In the genomic region with DNA sequence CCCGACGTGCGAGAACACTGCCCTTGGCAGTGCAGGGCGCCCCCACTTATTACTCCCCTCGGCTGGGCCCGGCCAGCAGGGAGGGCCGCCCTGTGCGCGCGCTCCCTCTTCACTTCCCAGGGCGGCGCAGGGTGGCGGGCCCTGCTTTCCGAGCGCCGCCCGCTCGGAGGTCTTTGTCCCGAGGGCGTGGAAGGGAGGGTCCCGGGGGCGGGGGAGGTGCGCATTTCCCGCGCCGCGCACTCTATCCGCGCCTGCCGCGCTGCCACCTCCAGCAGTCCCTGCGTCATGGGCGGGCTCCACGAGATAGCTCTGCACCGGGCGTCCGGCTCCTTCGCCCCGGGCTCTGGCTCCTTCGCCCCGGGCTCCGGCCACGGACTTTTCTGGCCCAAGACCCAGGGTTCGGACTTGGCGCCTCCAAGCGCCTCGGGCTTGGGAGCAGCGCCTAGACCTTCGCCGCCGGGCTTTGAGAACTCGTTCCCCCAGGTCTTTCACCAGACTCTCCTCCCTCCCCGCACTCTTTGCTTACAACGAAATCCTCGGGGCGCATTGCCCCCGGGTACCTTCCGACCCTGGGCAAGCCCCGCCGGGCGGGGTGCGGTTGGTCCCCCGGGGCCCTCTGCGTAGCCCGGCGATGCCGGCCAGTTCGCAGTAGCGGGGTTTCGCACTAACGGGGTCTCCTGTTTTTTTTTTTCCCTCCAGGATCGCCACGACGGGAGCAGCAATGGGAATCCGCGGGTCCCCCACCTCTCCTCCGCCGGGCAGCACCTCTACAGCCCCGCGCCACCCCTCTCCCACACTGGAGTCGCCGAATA, we compare ENCODE assay signal across 9 cellular contexts. TPM values are rescaled to one million over a fixed set of nuclear protein-coding genes. Genes with fewer than 3 reads are reported as not detected.
A peak's percentile ranks its signal among the peaks of the same experiment; 100 is the strongest.
DNase-seq lines count a peak whose midpoint lies in the region; TF ChIP-seq lines count a peak whose summit lies in the region.
"Had no signal": no experiment of that assay in that cellular context is flagged by ENCODE, and none has a peak within 500 bp of the region (broad histone marks: within the 10 kb centered on the region; RNA-seq: fewer than 3 reads in every experiment).

No MANE protein-coding gene starts in this region.

- no peak for TF ChIP-seq CTCF in GM20000 (IDR thresholded peaks at IDR 0.05; ENCODE audit: extremely low read depth, missing control alignments)
- TF ChIP-seq CTCF in left ventricle myocardium inferior (IDR thresholded peaks at IDR 0.05; ENCODE audit: borderline replicate concordance), result peak; percentile 4
- no peak for TF ChIP-seq CTCF in ovary (IDR thresholded peaks at IDR 0.05)

- peak overlapping the region; percentile 68 for H3K4me3 ChIP-seq in left ventricle myocardium inferior
- peak overlapping the region; percentile 56 to 84 (median 66) for H3K4me3 ChIP-seq in skin epidermis
- H3K4me3 ChIP-seq in ovary, result no peak overlapping the region

- H3K36me3 ChIP-seq in left ventricle myocardium inferior (no peaks in the 10 kb centered on the region), ovary (no peaks in the 10 kb centered on the region)
- H3K36me3 ChIP-seq: gastrocnemius medialis had no signal

- intact Hi-C loops in left ventricle myocardium inferior (cut with micrococcal nuclease) (no loop called here), ovary (cut with DNase I) (no loop called here)

- TF ChIP-seq POLR2A in ovary (IDR thresholded peaks at IDR 0.05), result no peak

- no peaks in the 10 kb centered on the region for H3K9me3 ChIP-seq in left ventricle myocardium inferior (replicated peaks)
- no peaks in the 10 kb centered on the region for H3K9me3 ChIP-seq in ovary
- H3K9me3 ChIP-seq: gastrocnemius medialis had no signal

- DNase-seq in GM20000 (ENCODE audit: low spot score), result peak; percentile 44
- peak; percentile 47 to 63 for DNase-seq in SW 1271 (lab: John Stamatoyannopoulos, UW)
- no peak for DNase-seq in left ventricle myocardium inferior
- DNase-seq in effector CD4-positive, alpha-beta T cell, result no peak
- DNase-seq in NCI-H2081 treated with DMSO at 0.1 percent for 48 hours (lab: John Stamatoyannopoulos, UW), result no peak
- DNase-seq in ovary, result no peak
- no peak for DNase-seq in activated CD4-positive, alpha-beta T cell treated with anti-CD3 and anti-CD28 coated beads, Interleukin-2, amount 50 U/mL, for 4 hours
- DNase-seq: gastrocnemius medialis had no signal

- 2 to 3% (median 3%) methylated on average over 65 to 82 of the region's 82 CpGs for WGBS in ovary, 3 donors

- H3K27ac ChIP-seq in left ventricle myocardium inferior (replicated peaks) (no peak overlapping the region), skin epidermis (peak overlapping the region; percentile 51 to 96 (median 88)), ovary (no peak overlapping the region)
- H3K27ac ChIP-seq: gastrocnemius medialis had no signal

- H3K4me1 ChIP-seq in left ventricle myocardium inferior, result peaks cover 57% of the 10 kb centered on the region
- peaks cover 7% of the 10 kb centered on the region for H3K4me1 ChIP-seq in ovary (ENCODE audit: insufficient read depth)

- peaks cover 100% of the 10 kb centered on the region for H3K27me3 ChIP-seq in left ventricle myocardium inferior (ENCODE audit: low read depth)
- H3K27me3 ChIP-seq in ovary, result no peaks in the 10 kb centered on the region

- TF ChIP-seq EP300 in ovary (IDR thresholded peaks at IDR 0.05), result no peak

RNA-seq across cellular contexts. Expression of gene TFAP2C, which starts 1.6 kb away (rescaled TPM):
- 0.19 TPM for total RNA-seq in left ventricle myocardium inferior
- total RNA-seq in ovary, result 1 to 10 TPM in 4 of 7 donors, under 1 TPM in 3; 0.23 to 7.7 (median 1.1) TPM
- polyA plus RNA-seq in ovary, result under 1 TPM; 0.18 TPM

Comparison
In these comparisons a context has a peak if more than half of its experiments do, and no peak if none do; other contexts are left out.
1. DNase-seq: peak in GM20000 (single experiment) and SW 1271 (2 of 2); none in left ventricle myocardium inferior (single experiment), effector CD4-positive, alpha-beta T cell (single experiment), NCI-H2081 treated with DMSO at 0.1 percent for 48 hours (single experiment), ovary (0 of 5) and activated CD4-positive, alpha-beta T cell treated with anti-CD3 and anti-CD28 coated beads, Interleukin-2, amount 50 U/mL, for 4 hours (0 of 2).
2. H3K27ac ChIP-seq: peak in skin epidermis (21 of 21); none in left ventricle myocardium inferior (single experiment) and ovary (0 of 2).